In the genomic region with DNA sequence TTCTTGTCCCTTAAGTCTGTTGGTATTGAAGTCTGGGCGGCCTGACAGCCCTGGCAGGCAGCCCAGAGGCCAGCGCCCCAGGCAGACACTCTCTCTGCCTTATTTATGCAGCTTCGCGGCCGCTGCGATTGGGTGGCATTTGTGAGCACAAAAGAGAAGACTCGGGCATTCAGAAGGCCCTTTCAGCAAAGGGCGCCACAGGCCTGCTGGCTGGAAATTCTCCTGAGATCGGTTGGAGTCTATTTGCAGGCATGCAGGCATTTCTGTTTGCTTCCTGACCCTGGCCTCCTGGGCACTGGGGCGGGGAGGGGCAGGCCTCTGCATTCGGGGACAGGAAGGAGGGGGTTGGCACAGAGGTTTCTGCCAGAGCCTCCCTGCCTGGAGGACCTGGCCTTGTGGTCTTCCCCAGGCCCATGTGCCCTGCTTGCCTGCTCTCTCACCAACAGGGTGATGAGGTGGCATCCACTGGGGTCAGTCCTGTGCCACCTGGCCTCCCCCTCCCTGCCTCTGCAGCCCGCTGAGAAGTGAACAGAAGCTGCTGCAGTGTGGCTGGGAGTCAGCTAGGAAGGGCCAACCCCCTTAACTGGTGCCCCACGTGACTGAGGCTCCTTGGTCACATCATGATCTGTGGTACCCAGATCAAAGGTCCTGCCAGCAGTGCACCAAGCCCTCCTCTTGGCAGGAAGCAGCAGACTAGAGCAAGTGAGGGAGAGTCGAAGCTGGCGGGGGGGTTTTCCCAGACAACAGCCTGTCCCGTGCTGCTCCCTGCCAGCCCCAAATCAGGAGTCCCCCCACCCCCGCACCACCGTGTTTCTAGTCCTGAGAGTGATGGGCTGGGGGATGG, we compare ENCODE assay signal across 8 cellular contexts. TPM values are rescaled to one million over a fixed set of nuclear protein-coding genes. Genes with fewer than 3 reads are reported as not detected.
A peak's percentile ranks its signal among the peaks of the same experiment; 100 is the strongest.
DNase-seq lines count a peak whose midpoint lies in the region; ATAC-seq, FAIRE-seq and TF ChIP-seq lines count a peak whose summit lies in the region.

No MANE protein-coding gene starts in this region.

- H3K27ac Mint-ChIP-seq in activated T-helper 17 cell treated with anti-CD3 and anti-CD28 coated beads, Interleukin-2, amount 50 U/mL, for 72 hours, result peak overlapping the region; percentile 79

- H3K9me3 Mint-ChIP-seq in activated T-helper 17 cell treated with anti-CD3 and anti-CD28 coated beads, Interleukin-2, amount 50 U/mL, for 72 hours, result no peaks in the 10 kb centered on the region

- no peaks in the 10 kb centered on the region for H3K9me3 ChIP-seq in gastrocnemius medialis

- intact Hi-C loops in gastrocnemius medialis (cut with DNase I; ENCODE audit: low total_unique reads), result no loop called here

- FAIRE-seq in RCC 7860 (lab: Jason Lieb, UNC), result no peak

- in situ Hi-C loops in GM18951 (cut with MboI; ENCODE audit: low sequenced_read_pairs, unreplicated experiment), result no loop called here
- in situ Hi-C loops in gastrocnemius medialis (cut with MboI; ENCODE audit: low sequenced_read_pairs in 4 of 4), result no loop called here

- H3K36me3 ChIP-seq in gastrocnemius medialis, result no peaks in the 10 kb centered on the region

- no peak overlapping the region for H3K27ac ChIP-seq in gastrocnemius medialis

- ATAC-seq in HG03457 (IDR thresholded peaks at IDR 0.05; ENCODE audit: unreplicated experiment) (peak; percentile 63), gastrocnemius medialis (no peak)
- peak; percentile 75 for ATAC-seq in activated T-helper 17 cell treated with anti-CD3 and anti-CD28 coated beads, Interleukin-2, amount 50 U/mL, for 72 hours (replicated peaks)

- no peak for TF ChIP-seq CTCF in gastrocnemius medialis (IDR thresholded peaks at IDR 0.05 in 4 of 5, conservative IDR thresholded peaks at IDR 0.05 in 1 of 5)

- TF ChIP-seq POLR2A in GM18951 (IDR thresholded peaks at IDR 0.05; ENCODE audit: extremely low read depth, insufficient read depth, insufficient read length) (peak; percentile 53), gastrocnemius medialis (IDR thresholded peaks at IDR 0.05) (no peak)

- peak overlapping the region; percentile 70 for H3K4me3 Mint-ChIP-seq in activated T-helper 17 cell treated with anti-CD3 and anti-CD28 coated beads, Interleukin-2, amount 50 U/mL, for 72 hours

- DNase-seq in RCC 7860 (ENCODE audit: low spot score), result peak; percentile 26
- peak in 42 of 51 donors; percentile 11 to 89 (median 52) for DNase-seq in hypothalamus (lab: John Stamatoyannopoulos, UW)
- DNase-seq in stimulated activated CD4-positive, alpha-beta T cell treated with anti-CD3 and anti-CD28 coated beads, TNF-alpha, amount 100 ng/mL, for 1 hour (ENCODE audit: low read depth in 3 of 3, low spot score in 1 of 3), result peak; percentile 76 to 80 (median 79)
- no peak for DNase-seq in gastrocnemius medialis
- DNase-seq in AG08395 (ENCODE audit: low spot score), result no peak

- H3K4me1 ChIP-seq in gastrocnemius medialis, result no peaks in the 10 kb centered on the region

- no peaks in the 10 kb centered on the region for H3K27me3 Mint-ChIP-seq in activated T-helper 17 cell treated with anti-CD3 and anti-CD28 coated beads, Interleukin-2, amount 50 U/mL, for 72 hours

- H3K4me3 ChIP-seq in gastrocnemius medialis, result no peak overlapping the region

- peaks cover 54% of the 10 kb centered on the region for H3K4me1 Mint-ChIP-seq in activated T-helper 17 cell treated with anti-CD3 and anti-CD28 coated beads, Interleukin-2, amount 50 U/mL, for 72 hours

- H3K36me3 Mint-ChIP-seq in activated T-helper 17 cell treated with anti-CD3 and anti-CD28 coated beads, Interleukin-2, amount 50 U/mL, for 72 hours (ENCODE audit: low read depth), result no peaks in the 10 kb centered on the region

- peaks cover 8 to 31% (median 19%) of the 10 kb centered on the region in 3 donors for H3K27me3 ChIP-seq in gastrocnemius medialis

RNA-seq across cellular contexts. Expression of gene CCDC167, which starts 16.6 kb away (rescaled TPM):
- 10 to 100 TPM; 39.2 to 78.5 TPM for total RNA-seq in activated T-helper 17 cell treated with anti-CD3 and anti-CD28 coated beads, Interleukin-2, amount 50 U/mL, for 72 hours
- 10 to 100 TPM; 23.4 to 35.0 (median 30.8) TPM for total RNA-seq in gastrocnemius medialis

Comparison
In these comparisons a context has a peak if more than half of its experiments do, and no peak if none do; other contexts are left out.
1. ATAC-seq: peak in HG03457 (single experiment) and activated T-helper 17 cell treated with anti-CD3 and anti-CD28 coated beads, Interleukin-2, amount 50 U/mL, for 72 hours (single experiment); none in gastrocnemius medialis (0 of 2).
2. DNase-seq: peak in RCC 7860 (single experiment), hypothalamus (42 of 51) and stimulated activated CD4-positive, alpha-beta T cell treated with anti-CD3 and anti-CD28 coated beads, TNF-alpha, amount 100 ng/mL, for 1 hour (3 of 3); none in gastrocnemius medialis (0 of 2) and AG08395 (single experiment).